Comparison of ENCODE assay signal across 15 cellular contexts in the genomic region with DNA sequence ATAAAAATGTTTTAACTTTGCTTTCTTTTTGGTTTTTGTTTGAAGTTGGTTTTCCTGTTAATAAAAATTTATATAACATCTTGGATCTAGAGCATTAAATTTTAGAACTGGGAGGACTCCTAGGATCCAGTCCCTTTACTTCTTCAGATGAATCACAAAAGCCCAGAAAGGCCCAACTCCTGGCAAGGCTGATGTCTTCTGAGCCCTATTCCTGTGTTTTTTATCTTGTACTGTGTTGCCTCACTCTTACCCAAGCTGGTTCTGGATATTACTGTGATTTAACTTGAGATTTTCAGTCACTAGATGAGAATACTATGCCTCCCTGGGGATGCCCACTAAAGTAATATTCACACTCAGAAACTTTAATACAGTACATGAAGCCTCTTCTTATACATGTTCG.
DNase-seq lines count a peak whose midpoint lies in the region; ATAC-seq and TF ChIP-seq lines count a peak whose summit lies in the region.
"Had no signal": no experiment of that assay in that cellular context is flagged by ENCODE, and none has a peak within 500 bp of the region (broad histone marks: within the 10 kb centered on the region; RNA-seq: fewer than 3 reads in every experiment).

No MANE protein-coding gene starts in this region.

- intact Hi-C loops in left ventricle myocardium superior (cut with micrococcal nuclease) (no loop called here), lower lobe of right lung (cut with DNase I) (no loop called here), sigmoid colon (cut with DNase I) (no loop called here)

- no peak for DNase-seq in activated T-cell treated with anti-CD3 and anti-CD28 coated beads, Interleukin-2, amount 50 U/mL, for 72 hours
- DNase-seq in activated T-cell treated with anti-CD3 and anti-CD28 coated beads, Interleukin-2, amount 50 U/mL, for 48 hours: no peak
- DNase-seq in left ventricle myocardium superior (no peak), lower lobe of right lung (no peak), sigmoid colon (no peak)
- DNase-seq: 8988T; AML-193; CD4-positive, CD25-positive, alpha-beta regulatory T cell; DMS53; GF-D8 had no signal

- H3K27ac Mint-ChIP-seq in activated T-cell treated with anti-CD3 and anti-CD28 coated beads, Interleukin-2, amount 50 U/mL, for 72 hours: peak overlapping the region; percentile 15
- H3K27ac Mint-ChIP-seq: CD4-positive, CD25-positive, alpha-beta regulatory T cell had no signal

- H3K36me3 Mint-ChIP-seq in activated T-cell treated with anti-CD3 and anti-CD28 coated beads, Interleukin-2, amount 50 U/mL, for 72 hours (ENCODE audit: insufficient read depth in 2 of 2): no peaks in the 10 kb centered on the region
- H3K36me3 Mint-ChIP-seq: CD4-positive, CD25-positive, alpha-beta regulatory T cell had no signal

- H3K4me1 Mint-ChIP-seq in activated T-cell treated with anti-CD3 and anti-CD28 coated beads, Interleukin-2, amount 50 U/mL, for 72 hours (ENCODE audit: low read depth): no peaks in the 10 kb centered on the region
- H3K4me1 Mint-ChIP-seq: CD4-positive, CD25-positive, alpha-beta regulatory T cell had no signal

- 96% methylated on average over 1 of the region's 1 CpG for whole genome bisulfite sequencing in sigmoid colon, 2 donors

- TF ChIP-seq CTCF in VCaP (conservative IDR thresholded peaks at IDR 0.05) (no peak), lower lobe of right lung (IDR thresholded peaks at IDR 0.05) (no peak), sigmoid colon (IDR thresholded peaks at IDR 0.05) (no peak)

- H3K4me3 ChIP-seq in lower lobe of right lung (no peak overlapping the region), sigmoid colon (no peak overlapping the region)
- H3K4me3 ChIP-seq: BLaER1, HAP-1 had no signal

- H3K9me3 Mint-ChIP-seq in activated T-cell treated with anti-CD3 and anti-CD28 coated beads, Interleukin-2, amount 50 U/mL, for 72 hours: peaks cover 0 to 2% of the 10 kb centered on the region in 2 donors

- ATAC-seq in activated T-cell treated with anti-CD3 and anti-CD28 coated beads, Interleukin-2, amount 50 U/mL, for 72 hours (replicated peaks in 1 of 2): no peak
- ATAC-seq in left ventricle myocardium superior (peak; percentile 62), lower lobe of right lung (no peak), HG03159 (IDR thresholded peaks at IDR 0.05; ENCODE audit: unreplicated experiment) (no peak)
- ATAC-seq: HepG2 had no signal

- TF ChIP-seq POLR2A in sigmoid colon (IDR thresholded peaks at IDR 0.05): no peak

- H3K9me3 ChIP-seq in lower lobe of right lung (no peaks in the 10 kb centered on the region), sigmoid colon (no peaks in the 10 kb centered on the region)
- H3K9me3 ChIP-seq: BLaER1, HAP-1 had no signal

- no peak for TF ChIP-seq EP300 in sigmoid colon (IDR thresholded peaks at IDR 0.05)

- H3K27me3 Mint-ChIP-seq in activated T-cell treated with anti-CD3 and anti-CD28 coated beads, Interleukin-2, amount 50 U/mL, for 72 hours (ENCODE audit: low read depth): peaks cover 15% of the 10 kb centered on the region

- H3K4me1 ChIP-seq in lower lobe of right lung: peaks cover 25% of the 10 kb centered on the region
- peaks cover 0 to 20% (median 11%) of the 10 kb centered on the region in 4 donors for H3K4me1 ChIP-seq in sigmoid colon
- H3K4me1 ChIP-seq: BLaER1 had no signal

- no peaks in the 10 kb centered on the region for H3K27me3 ChIP-seq in lower lobe of right lung (ENCODE audit: low read depth)
- no peaks in the 10 kb centered on the region for H3K27me3 ChIP-seq in sigmoid colon
- H3K27me3 ChIP-seq: BLaER1 had no signal

- H3K36me3 ChIP-seq in lower lobe of right lung (no peaks in the 10 kb centered on the region), sigmoid colon (no peaks in the 10 kb centered on the region)
- H3K36me3 ChIP-seq: BLaER1, HAP-1 had no signal

- H3K27ac ChIP-seq in VCaP: peak overlapping the region; percentile 99
- no peak overlapping the region for H3K27ac ChIP-seq in lower lobe of right lung
- no peak overlapping the region for H3K27ac ChIP-seq in sigmoid colon
- H3K27ac ChIP-seq: BLaER1 had no signal

- no peak overlapping the region for H3K4me3 Mint-ChIP-seq in activated T-cell treated with anti-CD3 and anti-CD28 coated beads, Interleukin-2, amount 50 U/mL, for 72 hours
- H3K4me3 Mint-ChIP-seq: CD4-positive, CD25-positive, alpha-beta regulatory T cell had no signal
